In the genomic region with DNA sequence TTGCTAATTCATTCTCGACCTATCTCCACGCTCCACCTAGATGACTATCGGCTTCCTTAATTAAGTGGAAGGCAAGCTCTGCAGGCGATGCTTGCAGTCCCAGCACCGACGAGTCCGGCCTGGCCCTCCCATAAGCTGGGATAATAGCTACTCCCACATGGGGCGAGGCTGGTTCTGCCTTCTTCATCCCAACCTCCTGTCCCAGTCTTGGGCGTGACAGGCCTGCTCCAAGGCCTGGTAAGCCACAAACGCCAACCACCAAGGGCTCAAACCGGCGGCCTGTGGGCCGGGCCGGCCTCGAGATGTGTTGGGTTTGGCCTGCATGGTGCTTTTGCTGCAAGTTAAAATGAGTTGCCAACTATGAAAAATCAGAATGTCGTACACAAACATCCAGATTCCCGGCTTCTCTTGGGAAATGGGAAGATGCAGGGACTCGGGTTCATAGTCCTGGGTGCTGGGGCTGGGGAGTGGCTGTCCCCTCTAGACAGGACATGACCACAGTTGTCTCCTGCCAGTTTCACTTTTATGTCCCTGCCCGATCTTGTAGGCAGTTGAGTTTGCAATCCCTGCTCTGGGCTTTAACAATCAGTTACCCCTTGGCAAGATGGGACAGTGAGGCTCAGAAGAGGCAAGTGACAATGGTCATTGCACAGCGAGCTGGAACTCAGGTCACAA, we compare ENCODE assay signal across 1 cellular context.
TF ChIP-seq lines count a peak whose summit lies in the region.

No MANE protein-coding gene starts in this region.

TF ChIP-seq in HepG2, 621 proteins besides CTCF, POLR2A, EP300 and RAD21:
- TF ChIP-seq ZNF782 (CRISPR knock-in tag; IDR thresholded peaks at IDR 0.05; ENCODE audit: borderline replicate concordance) = no peak
- TF ChIP-seq, protein P1, sequence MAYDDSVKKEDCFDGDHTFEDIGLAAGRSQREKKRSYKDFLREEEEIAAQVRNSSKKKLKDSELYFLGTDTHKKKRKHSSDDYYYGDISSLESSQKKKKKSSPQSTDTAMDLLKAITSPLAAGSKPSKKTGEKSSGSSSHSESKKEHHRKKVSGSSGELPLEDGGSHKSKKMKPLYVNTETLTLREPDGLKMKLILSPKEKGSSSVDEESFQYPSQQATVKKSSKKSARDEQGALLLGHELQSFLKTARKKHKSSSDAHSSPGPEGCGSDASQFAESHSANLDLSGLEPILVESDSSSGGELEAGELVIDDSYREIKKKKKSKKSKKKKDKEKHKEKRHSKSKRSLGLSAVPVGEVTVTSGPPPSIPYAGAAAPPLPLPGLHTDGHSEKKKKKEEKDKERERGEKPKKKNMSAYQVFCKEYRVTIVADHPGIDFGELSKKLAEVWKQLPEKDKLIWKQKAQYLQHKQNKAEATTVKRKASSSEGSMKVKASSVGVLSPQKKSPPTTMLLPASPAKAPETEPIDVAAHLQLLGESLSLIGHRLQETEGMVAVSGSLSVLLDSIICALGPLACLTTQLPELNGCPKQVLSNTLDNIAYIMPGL (CRISPR knock-in tag; IDR thresholded peaks at IDR 0.05; ENCODE audit: borderline replicate concordance in 1 of 2, low read depth in 1 of 2) = no peak
- 0 out of 2 replicates have a peak, but pooled peaks have one; percentile 27 for TF ChIP-seq HNF4G (IDR thresholded peaks at IDR 0.05; ENCODE audit: borderline replicate concordance, low read depth, low read length)
- no peak for TF ChIP-seq HNF4G (CRISPR knock-in tag; IDR thresholded peaks at IDR 0.05; ENCODE audit: borderline replicate concordance, low read depth)
- TF ChIP-seq PHF21A (CRISPR knock-in tag; IDR thresholded peaks at IDR 0.05) = 0 out of 2 replicates have a peak, but pooled peaks have one; percentile 18
- no peak for TF ChIP-seq ZNF234 (CRISPR knock-in tag; conservative IDR thresholded peaks at IDR 0.05)
- peak; percentile 3; the same call in 1 of the 2 replicates for TF ChIP-seq BORCS8-MEF2B (CRISPR knock-in tag; IDR thresholded peaks at IDR 0.05)
- TF ChIP-seq, protein P2, sequence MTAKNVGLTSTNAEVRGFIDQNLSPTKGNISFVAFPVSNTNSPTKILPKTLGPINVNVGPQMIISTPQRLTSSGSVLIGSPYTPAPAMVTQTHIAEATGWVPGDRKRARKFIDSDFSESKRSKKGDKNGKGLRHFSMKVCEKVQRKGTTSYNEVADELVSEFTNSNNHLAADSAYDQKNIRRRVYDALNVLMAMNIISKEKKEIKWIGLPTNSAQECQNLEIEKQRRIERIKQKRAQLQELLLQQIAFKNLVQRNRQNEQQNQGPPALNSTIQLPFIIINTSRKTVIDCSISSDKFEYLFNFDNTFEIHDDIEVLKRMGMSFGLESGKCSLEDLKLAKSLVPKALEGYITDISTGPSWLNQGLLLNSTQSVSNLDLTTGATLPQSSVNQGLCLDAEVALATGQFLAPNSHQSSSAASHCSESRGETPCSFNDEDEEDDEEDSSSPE (CRISPR knock-in tag; IDR thresholded peaks at IDR 0.05) = no peak
- TF ChIP-seq POLR2G (IDR thresholded peaks at IDR 0.05; ENCODE audit: low read depth, low read length) = no peak
- TF ChIP-seq KDM5B (CRISPR knock-in tag; IDR thresholded peaks at IDR 0.05; ENCODE audit: borderline replicate concordance) = 0 out of 2 replicates have a peak, but pooled peaks have one; percentile 24
- no peak for TF ChIP-seq ZNF207 (IDR thresholded peaks at IDR 0.05; ENCODE audit: borderline replicate concordance)
- no peak for TF ChIP-seq SOX6 (IDR thresholded peaks at IDR 0.05)
- peak; percentile 23; the same call in 1 of the 2 replicates for TF ChIP-seq SOX6 (CRISPR knock-in tag; IDR thresholded peaks at IDR 0.05)
- 0 out of 2 replicates have a peak, but pooled peaks have one; percentile 32 for TF ChIP-seq RXRA (CRISPR knock-in tag; IDR thresholded peaks at IDR 0.05)
- TF ChIP-seq ZNF816 (CRISPR knock-in tag; IDR thresholded peaks at IDR 0.05; ENCODE audit: borderline replicate concordance) = no peak
- TF ChIP-seq ZNF607 (CRISPR knock-in tag; IDR thresholded peaks at IDR 0.05; ENCODE audit: borderline replicate concordance) = no peak
- no peak for TF ChIP-seq KLF9 (CRISPR knock-in tag; IDR thresholded peaks at IDR 0.05; ENCODE audit: low read depth)
- TF ChIP-seq NFATC3 (CRISPR knock-in tag; IDR thresholded peaks at IDR 0.05) = no peak
- TF ChIP-seq GATAD2A (CRISPR knock-in tag; IDR thresholded peaks at IDR 0.05) = 0 out of 2 replicates have a peak, but pooled peaks have one; percentile 16
- peak; percentile 34 for TF ChIP-seq TEAD3 (CRISPR knock-in tag; optimal IDR thresholded peaks at IDR 0.05; ENCODE audit: borderline replicate concordance)
- no peak for TF ChIP-seq ZFYVE20 (CRISPR knock-in tag; IDR thresholded peaks at IDR 0.05; ENCODE audit: borderline replicate concordance, low read depth)
- no peak for TF ChIP-seq SOX13 (IDR thresholded peaks at IDR 0.05)
- no peak for TF ChIP-seq SOX13 (CRISPR knock-in tag; conservative IDR thresholded peaks at IDR 0.05 in 1 of 2, IDR thresholded peaks at IDR 0.05 in 1 of 2)
- TF ChIP-seq, protein P3, sequence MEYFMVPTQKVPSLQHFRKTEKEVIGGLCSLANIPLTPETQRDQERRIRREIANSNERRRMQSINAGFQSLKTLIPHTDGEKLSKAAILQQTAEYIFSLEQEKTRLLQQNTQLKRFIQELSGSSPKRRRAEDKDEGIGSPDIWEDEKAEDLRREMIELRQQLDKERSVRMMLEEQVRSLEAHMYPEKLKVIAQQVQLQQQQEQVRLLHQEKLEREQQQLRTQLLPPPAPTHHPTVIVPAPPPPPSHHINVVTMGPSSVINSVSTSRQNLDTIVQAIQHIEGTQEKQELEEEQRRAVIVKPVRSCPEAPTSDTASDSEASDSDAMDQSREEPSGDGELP (IDR thresholded peaks at IDR 0.05; ENCODE audit: borderline replicate concordance, low read depth) = no peak
- TF ChIP-seq ZNF329 (CRISPR knock-in tag; IDR thresholded peaks at IDR 0.05; ENCODE audit: low read depth) = no peak
- TF ChIP-seq, protein P4, sequence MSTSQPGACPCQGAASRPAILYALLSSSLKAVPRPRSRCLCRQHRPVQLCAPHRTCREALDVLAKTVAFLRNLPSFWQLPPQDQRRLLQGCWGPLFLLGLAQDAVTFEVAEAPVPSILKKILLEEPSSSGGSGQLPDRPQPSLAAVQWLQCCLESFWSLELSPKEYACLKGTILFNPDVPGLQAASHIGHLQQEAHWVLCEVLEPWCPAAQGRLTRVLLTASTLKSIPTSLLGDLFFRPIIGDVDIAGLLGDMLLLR (CRISPR knock-in tag; IDR thresholded peaks at IDR 0.05) = 0 out of 2 replicates have a peak, but pooled peaks have one; percentile 44
- no peak for TF ChIP-seq LCORL (IDR thresholded peaks at IDR 0.05)
- 0 out of 2 replicates have a peak, but pooled peaks have one; percentile 26 for TF ChIP-seq LCORL (CRISPR knock-in tag; IDR thresholded peaks at IDR 0.05)
- TF ChIP-seq ATM (IDR thresholded peaks at IDR 0.05; ENCODE audit: borderline replicate concordance) = no peak
- no peak for TF ChIP-seq SMAD9 (CRISPR knock-in tag; IDR thresholded peaks at IDR 0.05)
- peak; percentile 16; the same call in 1 of the 2 replicates for TF ChIP-seq POGZ (CRISPR knock-in tag; IDR thresholded peaks at IDR 0.05)
- TF ChIP-seq, protein P5, sequence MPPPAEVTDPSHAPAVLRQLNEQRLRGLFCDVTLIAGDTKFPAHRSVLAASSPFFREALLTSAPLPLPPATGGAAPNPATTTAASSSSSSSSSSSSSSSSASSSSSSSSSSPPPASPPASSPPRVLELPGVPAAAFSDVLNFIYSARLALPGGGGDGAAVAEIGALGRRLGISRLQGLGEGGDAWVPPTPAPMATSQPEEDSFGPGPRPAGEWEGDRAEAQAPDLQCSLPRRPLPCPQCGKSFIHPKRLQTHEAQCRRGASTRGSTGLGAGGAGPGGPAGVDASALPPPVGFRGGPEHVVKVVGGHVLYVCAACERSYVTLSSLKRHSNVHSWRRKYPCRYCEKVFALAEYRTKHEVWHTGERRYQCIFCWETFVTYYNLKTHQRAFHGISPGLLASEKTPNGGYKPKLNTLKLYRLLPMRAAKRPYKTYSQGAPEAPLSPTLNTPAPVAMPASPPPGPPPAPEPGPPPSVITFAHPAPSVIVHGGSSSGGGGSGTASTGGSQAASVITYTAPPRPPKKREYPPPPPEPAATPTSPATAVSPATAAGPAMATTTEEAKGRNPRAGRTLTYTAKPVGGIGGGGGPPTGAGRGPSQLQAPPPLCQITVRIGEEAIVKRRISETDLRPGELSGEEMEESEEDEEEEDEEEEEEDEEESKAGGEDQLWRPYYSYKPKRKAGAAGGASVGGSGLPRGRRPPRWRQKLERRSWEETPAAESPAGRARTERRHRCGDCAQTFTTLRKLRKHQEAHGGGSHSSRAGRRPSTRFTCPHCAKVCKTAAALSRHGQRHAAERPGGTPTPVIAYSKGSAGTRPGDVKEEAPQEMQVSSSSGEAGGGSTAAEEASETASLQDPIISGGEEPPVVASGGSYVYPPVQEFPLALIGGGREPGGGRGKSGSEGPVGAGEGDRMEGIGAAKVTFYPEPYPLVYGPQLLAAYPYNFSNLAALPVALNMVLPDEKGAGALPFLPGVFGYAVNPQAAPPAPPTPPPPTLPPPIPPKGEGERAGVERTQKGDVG (CRISPR knock-in tag; IDR thresholded peaks at IDR 0.05; ENCODE audit: borderline replicate concordance) = no peak
- no peak for TF ChIP-seq SNAI1 (CRISPR knock-in tag; IDR thresholded peaks at IDR 0.05; ENCODE audit: borderline replicate concordance)
- TF ChIP-seq HNF4A (CRISPR knock-in tag; IDR thresholded peaks at IDR 0.05) = peak; percentile 30; the same call in 1 of the 2 replicates
- TF ChIP-seq CAMTA2 (CRISPR knock-in tag; IDR thresholded peaks at IDR 0.05; ENCODE audit: borderline replicate concordance) = 0 out of 2 replicates have a peak, but pooled peaks have one; percentile 52
- TF ChIP-seq ZNF841 (CRISPR knock-in tag; IDR thresholded peaks at IDR 0.05; ENCODE audit: borderline replicate concordance) = no peak
- peak; percentile 28; the same call in 1 of the 2 replicates for TF ChIP-seq ZNF350 (CRISPR knock-in tag; IDR thresholded peaks at IDR 0.05; ENCODE audit: borderline replicate concordance, low read depth)
- TF ChIP-seq ZNF7 (CRISPR knock-in tag; IDR thresholded peaks at IDR 0.05) = no peak
- peak; percentile 29; the same call in 1 of the 2 replicates for TF ChIP-seq ZMYM3 (CRISPR knock-in tag; IDR thresholded peaks at IDR 0.05)
- TF ChIP-seq ZNF644 (CRISPR knock-in tag; IDR thresholded peaks at IDR 0.05; ENCODE audit: low read depth) = 0 out of 2 replicates have a peak, but pooled peaks have one; percentile 35
- no peak for TF ChIP-seq ZNF781 (CRISPR knock-in tag; IDR thresholded peaks at IDR 0.05; ENCODE audit: borderline replicate concordance, not compliant biosample characterization)
- TF ChIP-seq SP4 (CRISPR knock-in tag; IDR thresholded peaks at IDR 0.05) = peak; percentile 46; the same call in 1 of the 2 replicates
- TF ChIP-seq, protein P6, sequence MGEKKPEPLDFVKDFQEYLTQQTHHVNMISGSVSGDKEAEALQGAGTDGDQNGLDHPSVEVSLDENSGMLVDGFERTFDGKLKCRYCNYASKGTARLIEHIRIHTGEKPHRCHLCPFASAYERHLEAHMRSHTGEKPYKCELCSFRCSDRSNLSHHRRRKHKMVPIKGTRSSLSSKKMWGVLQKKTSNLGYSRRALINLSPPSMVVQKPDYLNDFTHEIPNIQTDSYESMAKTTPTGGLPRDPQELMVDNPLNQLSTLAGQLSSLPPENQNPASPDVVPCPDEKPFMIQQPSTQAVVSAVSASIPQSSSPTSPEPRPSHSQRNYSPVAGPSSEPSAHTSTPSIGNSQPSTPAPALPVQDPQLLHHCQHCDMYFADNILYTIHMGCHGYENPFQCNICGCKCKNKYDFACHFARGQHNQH (CRISPR knock-in tag; IDR thresholded peaks at IDR 0.05) = peak; percentile 47; the same call in 1 of the 2 replicates
- TF ChIP-seq SOX5 (CRISPR knock-in tag; IDR thresholded peaks at IDR 0.05; ENCODE audit: borderline replicate concordance) = peak; percentile 15; the same call in 1 of the 2 replicates
- TF ChIP-seq ZNF879 (CRISPR knock-in tag; IDR thresholded peaks at IDR 0.05) = no peak
- TF ChIP-seq, protein P7, sequence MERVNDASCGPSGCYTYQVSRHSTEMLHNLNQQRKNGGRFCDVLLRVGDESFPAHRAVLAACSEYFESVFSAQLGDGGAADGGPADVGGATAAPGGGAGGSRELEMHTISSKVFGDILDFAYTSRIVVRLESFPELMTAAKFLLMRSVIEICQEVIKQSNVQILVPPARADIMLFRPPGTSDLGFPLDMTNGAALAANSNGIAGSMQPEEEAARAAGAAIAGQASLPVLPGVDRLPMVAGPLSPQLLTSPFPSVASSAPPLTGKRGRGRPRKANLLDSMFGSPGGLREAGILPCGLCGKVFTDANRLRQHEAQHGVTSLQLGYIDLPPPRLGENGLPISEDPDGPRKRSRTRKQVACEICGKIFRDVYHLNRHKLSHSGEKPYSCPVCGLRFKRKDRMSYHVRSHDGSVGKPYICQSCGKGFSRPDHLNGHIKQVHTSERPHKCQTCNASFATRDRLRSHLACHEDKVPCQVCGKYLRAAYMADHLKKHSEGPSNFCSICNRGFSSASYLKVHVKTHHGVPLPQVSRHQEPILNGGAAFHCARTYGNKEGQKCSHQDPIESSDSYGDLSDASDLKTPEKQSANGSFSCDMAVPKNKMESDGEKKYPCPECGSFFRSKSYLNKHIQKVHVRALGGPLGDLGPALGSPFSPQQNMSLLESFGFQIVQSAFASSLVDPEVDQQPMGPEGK (CRISPR knock-in tag; IDR thresholded peaks at IDR 0.05) = 0 out of 2 replicates have a peak, but pooled peaks have one; percentile 25
- 0 out of 2 replicates have a peak, but pooled peaks have one; percentile 40 for TF ChIP-seq ZBTB38 (CRISPR knock-in tag; IDR thresholded peaks at IDR 0.05)
